ENCODE assay signal across 8 cellular contexts in the genomic region with DNA sequence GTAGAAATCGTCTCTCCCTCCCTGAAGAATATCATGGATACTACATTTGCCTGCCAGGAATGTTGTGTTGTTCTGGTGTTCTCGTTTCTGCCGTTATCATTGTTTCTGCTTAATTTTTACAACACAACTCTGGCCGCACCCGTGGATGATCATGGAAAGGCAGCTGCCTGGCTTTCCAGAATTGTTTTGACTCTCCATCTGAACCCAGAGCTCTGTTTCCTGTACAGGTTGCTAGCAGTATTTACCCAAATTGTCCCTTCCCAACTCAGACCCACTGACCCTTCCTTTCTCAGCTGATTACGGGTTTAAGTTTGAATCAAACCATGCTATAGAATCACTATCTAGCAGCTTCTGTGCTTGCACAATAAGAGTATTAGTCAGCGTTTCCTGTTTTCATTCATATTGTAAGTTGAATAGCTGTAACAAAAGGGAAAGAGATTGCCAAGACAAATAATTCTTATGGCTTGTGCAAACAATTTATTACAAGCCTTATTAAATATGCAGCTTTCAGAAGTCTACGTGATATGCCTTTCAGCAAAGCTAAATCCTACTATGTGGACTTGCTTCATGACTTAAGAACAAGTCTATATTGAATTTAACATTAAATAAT.
DNase-seq lines count a peak whose midpoint lies in the region; ATAC-seq and TF ChIP-seq lines count a peak whose summit lies in the region.

No MANE protein-coding gene starts in this region.

- H3K27me3 ChIP-seq in ascending aorta (no peaks in the 10 kb centered on the region), left lung (no peaks in the 10 kb centered on the region)
- no peaks in the 10 kb centered on the region for H3K27me3 ChIP-seq in CD8-positive, alpha-beta memory T cell (ENCODE audit: insufficient read depth, low read length, poor library complexity, severe bottlenecking)
- H3K27me3 ChIP-seq in effector memory CD4-positive, alpha-beta T cell (replicated peaks; ENCODE audit: control insufficient read depth, insufficient read depth, low read length, poor library complexity, severe bottlenecking), result no peaks in the 10 kb centered on the region

- H3K9me3 ChIP-seq in ascending aorta (no peaks in the 10 kb centered on the region), left lung (no peaks in the 10 kb centered on the region)
- H3K9me3 ChIP-seq in CD8-positive, alpha-beta memory T cell (ENCODE audit: low read length), result no peaks in the 10 kb centered on the region
- H3K9me3 ChIP-seq in effector memory CD4-positive, alpha-beta T cell (ENCODE audit: control insufficient read depth, low read length), result no peaks in the 10 kb centered on the region

- H3K36me3 ChIP-seq in ascending aorta (no peaks in the 10 kb centered on the region), left lung (no peaks in the 10 kb centered on the region)
- no peaks in the 10 kb centered on the region for H3K36me3 ChIP-seq in CD8-positive, alpha-beta memory T cell (ENCODE audit: insufficient read depth, low read length)
- H3K36me3 ChIP-seq in effector memory CD4-positive, alpha-beta T cell (ENCODE audit: control insufficient read depth, insufficient read depth, low read length), result no peaks in the 10 kb centered on the region

- peaks cover 6 to 31% (median 16%) of the 10 kb centered on the region in 3 donors for H3K4me1 Mint-ChIP-seq in CD8-positive, alpha-beta memory T cell

- intact Hi-C loops in ascending aorta (cut with DNase I) (loop anchor here (5.0 kb wide), 1 partner anchor 112 kb away; no protein-coding TSS in a partner anchor), left lung (cut with DNase I) (loop anchor here in 1 of 2 donors (5.0 to 10.0 kb wide), 2 partner anchors 110 to 318 kb away; no protein-coding TSS in a partner anchor)

- POLR2A ChIA-PET in GM10248 (lab: Yijun Ruan, JAX), result no interaction called here
- POLR2A ChIA-PET in CD8-positive, alpha-beta memory T cell (lab: Charles Lee), result no interaction called here

- peak overlapping the region in 2 of 8 donors; percentile 32 to 37 for H3K27ac Mint-ChIP-seq in CD8-positive, alpha-beta memory T cell

- H3K27ac ChIP-seq in ascending aorta (peak overlapping the region; percentile 38 to 48), left lung (peak overlapping the region; percentile 80)
- no peak overlapping the region for H3K27ac ChIP-seq in CD8-positive, alpha-beta memory T cell (ENCODE audit: low read depth, low read length)
- no peak overlapping the region for H3K27ac ChIP-seq in effector memory CD4-positive, alpha-beta T cell (ENCODE audit: insufficient read depth, low read length, poor library complexity, severe bottlenecking)

- DNase-seq in GF-D8 (lab: John Stamatoyannopoulos, UW) (peak; percentile 20), NCI-H1436 (lab: John Stamatoyannopoulos, UW) (peak; percentile 76), ascending aorta (ENCODE audit: low spot score in 2 of 2) (no peak), left lung (no peak), GM10248 (ENCODE audit: extremely low spot score) (no peak)
- no peak for DNase-seq in CD8-positive, alpha-beta memory T cell
- no peak for DNase-seq in effector memory CD4-positive, alpha-beta T cell

- no peaks in the 10 kb centered on the region for H3K27me3 Mint-ChIP-seq in CD8-positive, alpha-beta memory T cell

- H3K4me3 Mint-ChIP-seq in CD8-positive, alpha-beta memory T cell, result no peak overlapping the region

- H3K4me3 ChIP-seq in ascending aorta, result no peak overlapping the region
- H3K4me3 ChIP-seq in left lung, result no peak overlapping the region
- no peak overlapping the region for H3K4me3 ChIP-seq in CD8-positive, alpha-beta memory T cell (ENCODE audit: low read length)
- no peak overlapping the region for H3K4me3 ChIP-seq in effector memory CD4-positive, alpha-beta T cell (ENCODE audit: insufficient read depth, low read depth, low read length, poor library complexity, severe bottlenecking)

- TF ChIP-seq CTCF in ascending aorta (IDR thresholded peaks at IDR 0.05) (no peak), left lung (IDR thresholded peaks at IDR 0.05) (no peak), GM10248 (IDR thresholded peaks at IDR 0.05; ENCODE audit: control extremely low read depth, extremely low read depth, low read depth, missing control alignments) (no peak)

- ATAC-seq in left lung, result peak; percentile 79
- ATAC-seq in HG03354 (IDR thresholded peaks at IDR 0.05; ENCODE audit: poor library complexity, severe bottlenecking, unreplicated experiment), result no peak

- H3K4me1 ChIP-seq in ascending aorta (peaks cover 0 to 16% of the 10 kb centered on the region in 2 donors), left lung (peaks cover 8 to 32% of the 10 kb centered on the region in 2 donors)
- no peaks in the 10 kb centered on the region for H3K4me1 ChIP-seq in CD8-positive, alpha-beta memory T cell (ENCODE audit: insufficient read depth, low read length)
- no peaks in the 10 kb centered on the region for H3K4me1 ChIP-seq in effector memory CD4-positive, alpha-beta T cell (ENCODE audit: control insufficient read depth, insufficient read depth, low read length, poor library complexity, severe bottlenecking)

- CTCF ChIA-PET in GM10248 (lab: Yijun Ruan, JAX), result interaction anchor here (0.6 to 3.2 kb wide), 8 partner anchors 10 to 320 kb away, joined by 3 to 56 read pairs (median 4); no protein-coding TSS in a partner anchor
- CTCF ChIA-PET in CD8-positive, alpha-beta memory T cell (lab: Charles Lee), result interaction anchor here (1.5 to 1.9 kb wide), 2 partner anchors 10 to 320 kb away, joined by 4 to 7 read pairs; no protein-coding TSS in a partner anchor

- no peaks in the 10 kb centered on the region for H3K9me3 Mint-ChIP-seq in CD8-positive, alpha-beta memory T cell

- no peaks in the 10 kb centered on the region for H3K36me3 Mint-ChIP-seq in CD8-positive, alpha-beta memory T cell

Comparison
In these comparisons a context has a peak if more than half of its experiments do, and no peak if none do; other contexts are left out.
1. DNase-seq: peak in GF-D8 (single experiment) and NCI-H1436 (single experiment); none in ascending aorta (0 of 2), left lung (0 of 2), GM10248 (single experiment), CD8-positive, alpha-beta memory T cell (0 of 5) and effector memory CD4-positive, alpha-beta T cell (0 of 3).
2. H3K27ac ChIP-seq: peak in ascending aorta (2 of 2) and left lung (2 of 2); none in CD8-positive, alpha-beta memory T cell (single experiment) and effector memory CD4-positive, alpha-beta T cell (single experiment).